In the genomic region with DNA sequence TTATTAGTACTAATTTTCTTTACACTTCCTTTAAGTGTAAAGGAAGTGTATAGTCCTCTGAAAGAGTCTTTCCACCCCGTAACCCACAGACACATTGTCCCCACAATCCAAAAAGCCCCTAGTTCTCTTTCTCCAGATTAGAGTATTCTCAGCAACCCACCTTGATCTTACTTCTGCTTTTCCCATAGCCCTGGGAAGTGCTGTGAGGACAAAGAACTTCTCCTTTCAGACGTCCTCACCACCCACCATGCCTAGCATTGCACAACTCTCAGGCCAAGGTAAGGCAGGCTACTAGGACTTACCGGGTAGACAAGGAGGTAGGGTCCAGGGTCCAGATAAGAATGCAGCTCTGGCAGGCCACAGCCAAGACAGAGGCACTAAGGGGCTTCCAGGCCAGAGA, we compare ENCODE assay signal across 36 cellular contexts. TPM values are rescaled to one million over a fixed set of nuclear protein-coding genes. Genes with fewer than 3 reads are reported as not detected.
DNase-seq lines count a peak whose midpoint lies in the region; ATAC-seq and TF ChIP-seq lines count a peak whose summit lies in the region.
"Had no signal": no experiment of that assay in that cellular context is flagged by ENCODE, and none has a peak within 500 bp of the region (broad histone marks: within the 10 kb centered on the region; RNA-seq: fewer than 3 reads in every experiment).

No MANE protein-coding gene starts in this region.

- no peak overlapping the region for H3K4me2 ChIP-seq in mesenchymal stem cell (ENCODE audit: low read length, poor library complexity, severe bottlenecking)

- intact Hi-C loops in left cardiac atrium (cut with DNase I), result no loop called here

- H3K9me3 ChIP-seq in neutrophil (no peaks in the 10 kb centered on the region), mesenchymal stem cell (ENCODE audit: control insufficient read depth, low read length) (no peaks in the 10 kb centered on the region)
- H3K9me3 ChIP-seq: esophagus muscularis mucosa, heart left ventricle, upper lobe of left lung had no signal

- in situ Hi-C loops in GM13976 (cut with MboI; ENCODE audit: low sequenced_read_pairs, unreplicated experiment), result no loop called here

- TF ChIP-seq CTCF in GM13976 (IDR thresholded peaks at IDR 0.05; ENCODE audit: borderline replicate concordance, control extremely low read depth, extremely low read depth, insufficient read depth, missing control alignments), result no peak
- TF ChIP-seq CTCF in neutrophil (IDR thresholded peaks at IDR 0.05), result no peak

- H3K79me1 ChIP-seq in mesenchymal stem cell (replicated peaks; ENCODE audit: low read length, poor library complexity, severe bottlenecking), result peaks cover 21% of the 10 kb centered on the region

- WGBS in mesenchymal stem cell, result 96% methylated on average over 2 of the region's 3 CpGs

- H2BK5ac ChIP-seq in mesenchymal stem cell (ENCODE audit: low read depth, low read length, poor library complexity, severe bottlenecking), result no peak overlapping the region

- ATAC-seq in left cardiac atrium, result no peak
- ATAC-seq: foreskin keratinocyte, heart left ventricle, sciatic nerve had no signal

- H3K4me1 ChIP-seq in neutrophil (ENCODE audit: control insufficient read depth in 1 of 2, insufficient read depth in 1 of 2, low read depth in 1 of 2, low read length in 1 of 2), result peaks cover 7 to 9% of the 10 kb centered on the region in 2 experiments
- no peaks in the 10 kb centered on the region for H3K4me1 ChIP-seq in mesenchymal stem cell (ENCODE audit: control insufficient read depth, insufficient read depth, low read depth, low read length)
- H3K4me1 ChIP-seq: foreskin keratinocyte, heart left ventricle, upper lobe of left lung had no signal

- H3K9ac ChIP-seq in mesenchymal stem cell (ENCODE audit: low read length), result no peak overlapping the region

- peak overlapping the region; percentile 40 for H3K27ac ChIP-seq in neutrophil
- no peak overlapping the region for H3K27ac ChIP-seq in mesenchymal stem cell (ENCODE audit: low read length, poor library complexity, severe bottlenecking)
- H3K27ac ChIP-seq: 22Rv1, esophagus muscularis mucosa, foreskin keratinocyte, heart left ventricle, upper lobe of left lung had no signal

- no peak overlapping the region for H3K14ac ChIP-seq in mesenchymal stem cell (ENCODE audit: low read length in 2 of 2)

- H3K18ac ChIP-seq in mesenchymal stem cell (ENCODE audit: low read depth in 1 of 2, low read length in 2 of 2), result no peak overlapping the region

- H4K8ac ChIP-seq in mesenchymal stem cell (ENCODE audit: low read length), result no peak overlapping the region

- no peak overlapping the region for H2AK5ac ChIP-seq in mesenchymal stem cell (ENCODE audit: low read length, severe bottlenecking)

- H3K4ac ChIP-seq in mesenchymal stem cell (ENCODE audit: low read depth in 1 of 2, low read length in 2 of 2), result no peak overlapping the region

- H4K91ac ChIP-seq in mesenchymal stem cell (ENCODE audit: low read length), result no peak overlapping the region

- H2BK15ac ChIP-seq in mesenchymal stem cell (ENCODE audit: low read depth, poor library complexity, severe bottlenecking), result no peak overlapping the region

- H2BK120ac ChIP-seq in mesenchymal stem cell (ENCODE audit: low read depth, low read length), result no peak overlapping the region

- no peak overlapping the region for H2BK12ac ChIP-seq in mesenchymal stem cell (ENCODE audit: low read length in 2 of 2)

- no peak overlapping the region for H3K4me3 ChIP-seq in neutrophil (ENCODE audit: low read depth in 1 of 2, low read length in 1 of 2)
- no peak overlapping the region for H3K4me3 ChIP-seq in mesenchymal stem cell (ENCODE audit: insufficient read depth in 1 of 2, low read depth in 1 of 2, low read length in 2 of 2)
- H3K4me3 ChIP-seq: esophagus muscularis mucosa, heart left ventricle, lung, upper lobe of left lung had no signal

- H2AFZ ChIP-seq in mesenchymal stem cell (ENCODE audit: low read depth, low read length), result no peak overlapping the region

- H3K23ac ChIP-seq in mesenchymal stem cell (ENCODE audit: low read length in 2 of 2), result no peak overlapping the region

- peak; percentile 11 to 21 for DNase-seq in NOMO-1 (lab: John Stamatoyannopoulos, UW; ENCODE audit: unreplicated experiment in 2 of 2)
- no peak for DNase-seq in NOMO-1 treated with dmso at 0.1 percent for 144 hours (lab: John Stamatoyannopoulos, UW; ENCODE audit: unreplicated experiment)
- peak; percentile 56 for DNase-seq in GM13976 (ENCODE audit: low spot score)
- DNase-seq in OCI-M1 (lab: John Stamatoyannopoulos, UW), result peak; percentile 18
- DNase-seq in left cardiac atrium, result no peak
- no peak for DNase-seq in NCI-H510A treated with DMSO at 0.1 percent for 48 hours (lab: John Stamatoyannopoulos, UW)
- no peak for DNase-seq in mesenchymal stem cell
- DNase-seq: activated B cell treated with CpG ODN at 0.5 μM for 24 hours; activated CD4-positive, alpha-beta memory T cell treated with anti-CD3 and anti-CD28 coated beads for 36 hours; activated effector memory CD4-positive, alpha-beta T cell treated with Interleukin-2 at 50 U/mL for 16 hours; activated naive CD8-positive, alpha-beta T cell treated with anti-CD3 and anti-CD28 coated beads, Interleukin-2, amount 10 ng/mL, durations not matched to agents 7 days and 5 days; caudate nucleus; CD4-positive, alpha-beta T cell; DMS 273 treated with DMSO at 0.1 percent for 48 hours; EL; endodermal cell; foreskin keratinocyte; heart left ventricle; NCI-H1436; NCI-H2107; NCI-H446; NCI-H82; stimulated activated CD4-positive, alpha-beta T cell treated with anti-CD3 and anti-CD28 coated beads, Interleukin-12 subunit alpha, Interleukin-12 subunit beta, amount 100 ng/mL, for 4 hours; stimulated activated CD4-positive, alpha-beta T cell treated with anti-CD3 and anti-CD28 coated beads, Interleukin-4, amount 100 ng/mL, for 1 hour; T-helper 9 cell; upper lobe of left lung had no signal

- H3K27me3 ChIP-seq in neutrophil (no peaks in the 10 kb centered on the region), mesenchymal stem cell (ENCODE audit: control insufficient read depth in 1 of 2, insufficient read depth in 1 of 2, low read length in 2 of 2) (no peaks in the 10 kb centered on the region)
- H3K27me3 ChIP-seq: esophagus muscularis mucosa, foreskin keratinocyte, heart left ventricle, upper lobe of left lung had no signal

- H3K36me3 ChIP-seq in neutrophil (peaks cover 11% of the 10 kb centered on the region), mesenchymal stem cell (ENCODE audit: control insufficient read depth in 1 of 2, insufficient read depth in 2 of 2, low read depth in 1 of 2, low read length in 2 of 2) (peaks cover 42 to 67% of the 10 kb centered on the region in 2 experiments)

RNA-seq across cellular contexts. Expression of a gene that starts 7.4 kb away (rescaled TPM):
- 10 to 100 TPM; 35.7 to 40.3 TPM for total RNA-seq in left cardiac atrium
- 33.4 TPM for polyA plus RNA-seq in mesenchymal stem cell (2013, experiment 1 of 2)
- polyA plus RNA-seq in mesenchymal stem cell (2013, experiment 2 of 2), result 32.3 TPM

RNA-seq across cellular contexts. Expression of a gene that starts 14.5 kb away (rescaled TPM):
- 10 to 100 TPM; 35.0 to 37.0 TPM for total RNA-seq in left cardiac atrium
- polyA plus RNA-seq in mesenchymal stem cell (2013, experiment 1 of 2), result 78.3 TPM
- polyA plus RNA-seq in mesenchymal stem cell (2013, experiment 2 of 2), result 77.9 TPM

RNA-seq across cellular contexts. Expression of a gene that starts 18.7 kb away (rescaled TPM):
- total RNA-seq in left cardiac atrium, result 100 to 1,000 TPM; 345 to 377 TPM
- polyA plus RNA-seq in mesenchymal stem cell (2013, experiment 1 of 2), result 447 TPM
- polyA plus RNA-seq in mesenchymal stem cell (2013, experiment 2 of 2), result 458 TPM

RNA-seq across cellular contexts. Expression of a gene that starts 22.2 kb away (rescaled TPM):
- not detected for total RNA-seq in left cardiac atrium
- polyA plus RNA-seq in mesenchymal stem cell (2013, experiment 1 of 2), result 0.01 TPM
- polyA plus RNA-seq in mesenchymal stem cell (2013, experiment 2 of 2), result not detected
- total RNA-seq: activated B cell treated with CpG ODN at 0.5 μM for 24 hours; activated CD4-positive, alpha-beta memory T cell treated with anti-CD3 and anti-CD28 coated beads for 36 hours; activated naive CD8-positive, alpha-beta T cell treated with anti-CD3 and anti-CD28 coated beads, Interleukin-2, amount 10 ng/mL, durations not matched to agents 7 days and 5 days; astrocyte; endodermal cell; esophagus muscularis mucosa; foreskin keratinocyte; H4; heart left ventricle; kidney epithelial cell; lung; MCF 10A; posterior vena cava; upper lobe of left lung had no signal
- polyA plus RNA-seq: foreskin keratinocyte, heart left ventricle, lung had no signal

RNA-seq across cellular contexts. Expression of a gene that starts 45.9 kb away (rescaled TPM):
- total RNA-seq in left cardiac atrium, result 1 to 10 TPM in 1 of 2 donors, under 1 TPM in 1; 0.58 to 1.3 TPM
- 1.2 TPM for polyA plus RNA-seq in mesenchymal stem cell (2013, experiment 1 of 2)
- polyA plus RNA-seq in mesenchymal stem cell (2013, experiment 2 of 2), result 1.2 TPM

Comparison
In these comparisons a context has a peak if more than half of its experiments do, and no peak if none do; other contexts are left out.
1. DNase-seq: peak in NOMO-1 (2 of 2), GM13976 (single experiment) and OCI-M1 (single experiment); none in NOMO-1 treated with dmso at 0.1 percent for 144 hours (single experiment), left cardiac atrium (single experiment), NCI-H510A treated with DMSO at 0.1 percent for 48 hours (single experiment) and mesenchymal stem cell (single experiment).